Comparison of ENCODE assay signal across 1 cellular context in the genomic region with DNA sequence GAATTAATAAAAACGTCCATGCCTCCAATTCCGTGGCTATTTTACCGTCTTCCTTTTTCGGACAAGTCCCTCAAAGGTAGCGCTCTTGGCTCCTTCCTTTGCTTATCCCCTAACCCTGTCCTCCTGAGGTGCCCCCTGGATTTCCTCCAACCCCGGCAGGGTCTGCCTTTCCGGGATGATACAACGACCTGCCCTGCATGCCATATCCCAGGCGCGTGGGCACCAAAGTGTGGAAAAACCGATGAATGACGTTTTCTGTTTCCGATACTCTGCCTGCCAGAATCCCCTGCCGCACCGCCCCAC.
TF ChIP-seq lines count a peak whose summit lies in the region.

No MANE protein-coding gene starts in this region.

TF ChIP-seq in HepG2, 621 proteins besides CTCF, POLR2A, EP300 and RAD21:
- TF ChIP-seq ZNF441 (CRISPR knock-in tag; IDR thresholded peaks at IDR 0.05; ENCODE audit: borderline replicate concordance) (no peak), ZBTB7A (CRISPR knock-in tag; IDR thresholded peaks at IDR 0.05) (no peak), HOXA3 (CRISPR knock-in tag; IDR thresholded peaks at IDR 0.05) (no peak), ZNF468 (CRISPR knock-in tag; IDR thresholded peaks at IDR 0.05) (no peak), RELA (CRISPR knock-in tag; IDR thresholded peaks at IDR 0.05) (no peak), LRRFIP1 (CRISPR knock-in tag; conservative IDR thresholded peaks at IDR 0.05) (no peak), HOMEZ (CRISPR knock-in tag; IDR thresholded peaks at IDR 0.05; ENCODE audit: low read depth) (no peak), KAT8 (CRISPR knock-in tag; IDR thresholded peaks at IDR 0.05) (no peak), GZF1 (CRISPR knock-in tag; IDR thresholded peaks at IDR 0.05) (no peak), SP5 (CRISPR knock-in tag; IDR thresholded peaks at IDR 0.05; ENCODE audit: borderline replicate concordance, low read depth) (no peak), TFDP1 (CRISPR knock-in tag; IDR thresholded peaks at IDR 0.05; ENCODE audit: borderline replicate concordance) (no peak), SALL2 (CRISPR knock-in tag; IDR thresholded peaks at IDR 0.05) (no peak), THAP8 (CRISPR knock-in tag; IDR thresholded peaks at IDR 0.05; ENCODE audit: borderline replicate concordance) (no peak), ZNF276 (CRISPR knock-in tag; IDR thresholded peaks at IDR 0.05; ENCODE audit: low read depth) (no peak), NR2F2 (IDR thresholded peaks at IDR 0.05; ENCODE audit: borderline replicate concordance, low read depth) (no peak), ZNF501 (CRISPR knock-in tag; IDR thresholded peaks at IDR 0.05) (no peak), ZNF414 (CRISPR knock-in tag; IDR thresholded peaks at IDR 0.05) (no peak)
- TF ChIP-seq, protein P1, sequence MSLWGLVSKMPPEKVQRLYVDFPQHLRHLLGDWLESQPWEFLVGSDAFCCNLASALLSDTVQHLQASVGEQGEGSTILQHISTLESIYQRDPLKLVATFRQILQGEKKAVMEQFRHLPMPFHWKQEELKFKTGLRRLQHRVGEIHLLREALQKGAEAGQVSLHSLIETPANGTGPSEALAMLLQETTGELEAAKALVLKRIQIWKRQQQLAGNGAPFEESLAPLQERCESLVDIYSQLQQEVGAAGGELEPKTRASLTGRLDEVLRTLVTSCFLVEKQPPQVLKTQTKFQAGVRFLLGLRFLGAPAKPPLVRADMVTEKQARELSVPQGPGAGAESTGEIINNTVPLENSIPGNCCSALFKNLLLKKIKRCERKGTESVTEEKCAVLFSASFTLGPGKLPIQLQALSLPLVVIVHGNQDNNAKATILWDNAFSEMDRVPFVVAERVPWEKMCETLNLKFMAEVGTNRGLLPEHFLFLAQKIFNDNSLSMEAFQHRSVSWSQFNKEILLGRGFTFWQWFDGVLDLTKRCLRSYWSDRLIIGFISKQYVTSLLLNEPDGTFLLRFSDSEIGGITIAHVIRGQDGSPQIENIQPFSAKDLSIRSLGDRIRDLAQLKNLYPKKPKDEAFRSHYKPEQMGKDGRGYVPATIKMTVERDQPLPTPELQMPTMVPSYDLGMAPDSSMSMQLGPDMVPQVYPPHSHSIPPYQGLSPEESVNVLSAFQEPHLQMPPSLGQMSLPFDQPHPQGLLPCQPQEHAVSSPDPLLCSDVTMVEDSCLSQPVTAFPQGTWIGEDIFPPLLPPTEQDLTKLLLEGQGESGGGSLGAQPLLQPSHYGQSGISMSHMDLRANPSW (CRISPR knock-in tag; IDR thresholded peaks at IDR 0.05; ENCODE audit: borderline replicate concordance): no peak
- TF ChIP-seq, protein P2, sequence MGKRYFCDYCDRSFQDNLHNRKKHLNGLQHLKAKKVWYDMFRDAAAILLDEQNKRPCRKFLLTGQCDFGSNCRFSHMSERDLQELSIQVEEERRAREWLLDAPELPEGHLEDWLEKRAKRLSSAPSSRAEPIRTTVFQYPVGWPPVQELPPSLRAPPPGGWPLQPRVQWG (CRISPR knock-in tag; IDR thresholded peaks at IDR 0.05; ENCODE audit: borderline replicate concordance, low read depth): no peak
- TF ChIP-seq, protein P3, sequence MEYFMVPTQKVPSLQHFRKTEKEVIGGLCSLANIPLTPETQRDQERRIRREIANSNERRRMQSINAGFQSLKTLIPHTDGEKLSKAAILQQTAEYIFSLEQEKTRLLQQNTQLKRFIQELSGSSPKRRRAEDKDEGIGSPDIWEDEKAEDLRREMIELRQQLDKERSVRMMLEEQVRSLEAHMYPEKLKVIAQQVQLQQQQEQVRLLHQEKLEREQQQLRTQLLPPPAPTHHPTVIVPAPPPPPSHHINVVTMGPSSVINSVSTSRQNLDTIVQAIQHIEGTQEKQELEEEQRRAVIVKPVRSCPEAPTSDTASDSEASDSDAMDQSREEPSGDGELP (IDR thresholded peaks at IDR 0.05; ENCODE audit: borderline replicate concordance, low read depth): no peak
TF ChIP-seq in HepG2: peak in this region for 0.
